In genomic region chr4:54063737-54064316, GRCh38 we compare ENCODE assay signal across 8 cellular contexts. TPM values are rescaled to one million over a fixed set of nuclear protein-coding genes. Genes with fewer than 3 reads are reported as not detected.
DNase-seq lines count a peak whose midpoint lies in the region; ATAC-seq lines count a peak whose summit lies in the region.

No MANE protein-coding gene starts in this region.

- peaks cover 4% of the 10 kb centered on the region for H3K9me3 Mint-ChIP-seq in activated CD4-positive, alpha-beta T cell treated with anti-CD3 and anti-CD28 coated beads for 36 hours (ENCODE audit: low read depth)

- DNase-seq in D341Med (ENCODE audit: low spot score) (peak; percentile 40), HT-29 (ENCODE audit: low spot score) (peak; percentile 48), ecto neural progenitor cell (ENCODE audit: low spot score) (peak; percentile 67), mesenchymal stem cell (peak; percentile 54), DMS79 treated with DMSO at 0.1 percent for 48 hours (lab: John Stamatoyannopoulos, UW) (no peak)
- DNase-seq in activated CD4-positive, alpha-beta T cell treated with anti-CD3 and anti-CD28 coated beads for 36 hours: peak; percentile 55
- peak; percentile 7 to 12 for DNase-seq in stimulated activated CD8-positive, alpha-beta memory T cell treated with anti-CD3 and anti-CD28 coated beads, Interleukin-7, amount 100 ng/mL, for 4 hours (ENCODE audit: low read depth in 2 of 2)

- H3K9ac ChIP-seq in mesenchymal stem cell (ENCODE audit: low read length): peak overlapping the region; percentile 100

- peak overlapping the region; percentile 94 for H3K27ac Mint-ChIP-seq in activated CD4-positive, alpha-beta T cell treated with anti-CD3 and anti-CD28 coated beads for 36 hours

- peak overlapping the region; percentile 3 to 99 for H3K23ac ChIP-seq in mesenchymal stem cell (ENCODE audit: low read length in 2 of 2)

- H3K4me1 ChIP-seq in mesenchymal stem cell (ENCODE audit: control insufficient read depth, insufficient read depth, low read depth, low read length): peaks cover 8% of the 10 kb centered on the region

- no peaks in the 10 kb centered on the region for H3K27me3 ChIP-seq in mesenchymal stem cell (ENCODE audit: control insufficient read depth in 1 of 2, insufficient read depth in 1 of 2, low read length in 2 of 2)

- under 1% methylated on average over 16 of the region's 38 CpGs for WGBS in mesenchymal stem cell

- peak overlapping the region; percentile 88 for H4K8ac ChIP-seq in mesenchymal stem cell (ENCODE audit: low read length)

- peak overlapping the region; percentile 73 for H3K4me2 ChIP-seq in mesenchymal stem cell (ENCODE audit: low read length, poor library complexity, severe bottlenecking)

- POLR2A ChIA-PET in activated CD4-positive, alpha-beta T cell treated with anti-CD3 and anti-CD28 coated beads for 36 hours (lab: Charles Lee): interaction anchor here (1.0 kb wide), 2 partner anchors 47 to 1351 kb away, joined by 3 to 4 read pairs; no protein-coding TSS in a partner anchor

- H3K36me3 ChIP-seq in mesenchymal stem cell (ENCODE audit: control insufficient read depth in 1 of 2, insufficient read depth in 2 of 2, low read depth in 1 of 2, low read length in 2 of 2): peaks cover 0 to 7% of the 10 kb centered on the region in 2 experiments

- H4K91ac ChIP-seq in mesenchymal stem cell (ENCODE audit: low read length): peak overlapping the region; percentile 87

- H3K14ac ChIP-seq in mesenchymal stem cell (ENCODE audit: low read length in 2 of 2): peak overlapping the region in 1 of 2 experiments; percentile 97

- H3K4me3 ChIP-seq in mesenchymal stem cell (ENCODE audit: insufficient read depth in 1 of 2, low read depth in 1 of 2, low read length in 2 of 2): peak overlapping the region; percentile 95 to 98

- no peaks in the 10 kb centered on the region for H3K79me1 ChIP-seq in mesenchymal stem cell (replicated peaks; ENCODE audit: low read length, poor library complexity, severe bottlenecking)

- H3K4me3 Mint-ChIP-seq in activated CD4-positive, alpha-beta T cell treated with anti-CD3 and anti-CD28 coated beads for 36 hours: peak overlapping the region; percentile 94

- H3K27ac ChIP-seq in mesenchymal stem cell (ENCODE audit: low read length, poor library complexity, severe bottlenecking): peak overlapping the region; percentile 83

- H3K18ac ChIP-seq in mesenchymal stem cell (ENCODE audit: low read depth in 1 of 2, low read length in 2 of 2): peak overlapping the region; percentile 94 to 98

- no peaks in the 10 kb centered on the region for H3K9me3 ChIP-seq in mesenchymal stem cell (ENCODE audit: control insufficient read depth, low read length)

- H3K36me3 Mint-ChIP-seq in activated CD4-positive, alpha-beta T cell treated with anti-CD3 and anti-CD28 coated beads for 36 hours (ENCODE audit: low read depth): peaks cover 20% of the 10 kb centered on the region

- H3K27me3 Mint-ChIP-seq in activated CD4-positive, alpha-beta T cell treated with anti-CD3 and anti-CD28 coated beads for 36 hours: no peaks in the 10 kb centered on the region

- peak overlapping the region in 1 of 2 experiments; percentile 94 for H2BK12ac ChIP-seq in mesenchymal stem cell (ENCODE audit: low read length in 2 of 2)

- H2BK5ac ChIP-seq in mesenchymal stem cell (ENCODE audit: low read depth, low read length, poor library complexity, severe bottlenecking): peak overlapping the region; percentile 90

- CTCF ChIA-PET in activated CD4-positive, alpha-beta T cell treated with anti-CD3 and anti-CD28 coated beads for 36 hours (lab: Charles Lee): interaction anchor here (1.0 to 1.3 kb wide), 3 partner anchors 9 to 932 kb away, joined by 3 read pairs; no protein-coding TSS in a partner anchor

- peak overlapping the region; percentile 53 for H2AK5ac ChIP-seq in mesenchymal stem cell (ENCODE audit: low read length, severe bottlenecking)

- peak overlapping the region; percentile 61 for H2AFZ ChIP-seq in mesenchymal stem cell (ENCODE audit: low read depth, low read length)

- H2BK120ac ChIP-seq in mesenchymal stem cell (ENCODE audit: low read depth, low read length): peak overlapping the region; percentile 98

- H2BK15ac ChIP-seq in mesenchymal stem cell (ENCODE audit: low read depth, poor library complexity, severe bottlenecking): no peak overlapping the region

- ATAC-seq in GM19468 (IDR thresholded peaks at IDR 0.05; ENCODE audit: extremely low read depth, unreplicated experiment): peak; percentile 5
- peak; percentile 22 for ATAC-seq in activated CD4-positive, alpha-beta T cell treated with anti-CD3 and anti-CD28 coated beads for 36 hours

- intact Hi-C loops in activated CD4-positive, alpha-beta T cell treated with anti-CD3 and anti-CD28 coated beads for 36 hours (cut with DNase I, micrococcal nuclease): loop anchor here (1.0 to 10.0 kb wide), 12 partner anchors 23 to 1881 kb away; partner anchors contain the start of genes FIP1L1 (in 2 of the 2), CEP135 (in 1 of the 2), CLOCK (in 1 of the 2) and EXOC1 (in 1 of the 2)

- H3K4ac ChIP-seq in mesenchymal stem cell (ENCODE audit: low read depth in 1 of 2, low read length in 2 of 2): peak overlapping the region; percentile 73 to 98

- peaks cover 46% of the 10 kb centered on the region for H3K4me1 Mint-ChIP-seq in activated CD4-positive, alpha-beta T cell treated with anti-CD3 and anti-CD28 coated beads for 36 hours

RNA-seq across cellular contexts. Expression of gene CHIC2, which starts 0.6 kb away (rescaled TPM):
- 15.2 and 15.5 TPM in 2 replicates for total RNA-seq in HT-29 (2014; rRNA removed; shearing (Covaris generic))
- total RNA-seq in activated CD4-positive, alpha-beta T cell treated with anti-CD3 and anti-CD28 coated beads for 36 hours: 10 to 100 TPM; 14.7 to 17.7 TPM
- polyA plus RNA-seq in mesenchymal stem cell (2013, experiment 1 of 2): 23.2 TPM
- 23.9 TPM for polyA plus RNA-seq in mesenchymal stem cell (2013, experiment 2 of 2)

RNA-seq across cellular contexts. Expression of gene GSX2, which starts 36.1 kb away (rescaled TPM):
- total RNA-seq in HT-29 (2014; rRNA removed; shearing (Covaris generic)): not detected in 2 replicates
- not detected for total RNA-seq in activated CD4-positive, alpha-beta T cell treated with anti-CD3 and anti-CD28 coated beads for 36 hours
- polyA plus RNA-seq in mesenchymal stem cell (2013, experiment 1 of 2): not detected
- not detected for polyA plus RNA-seq in mesenchymal stem cell (2013, experiment 2 of 2)
